19 cellular contexts compared by ENCODE assay signal in genomic region chr20:51134405-51134804, GRCh38.
"Had no signal": no experiment of that assay in that cellular context is flagged by ENCODE, and none has a peak within 500 bp of the region (broad histone marks: within the 10 kb centered on the region; RNA-seq: fewer than 3 reads in every experiment).

No MANE protein-coding gene starts in this region.

- H3K27me3 Mint-ChIP-seq: progenitor cell of endocrine pancreas had no signal

- H3K4me3 ChIP-seq: cardiac muscle cell, left ventricle myocardium inferior, transverse colon had no signal

- H3K4me1 Mint-ChIP-seq: activated naive CD8-positive, alpha-beta T cell treated with anti-CD3 and anti-CD28 coated beads, Interleukin-2, amount 10 ng/mL, durations not matched to agents 7 days and 5 days had no signal

- H3K27ac Mint-ChIP-seq: activated naive CD8-positive, alpha-beta T cell treated with anti-CD3 and anti-CD28 coated beads, Interleukin-2, amount 10 ng/mL, durations not matched to agents 7 days and 5 days; stimulated activated naive CD8-positive, alpha-beta T cell treated with anti-CD3 and anti-CD28 coated beads, Interleukin-15, Interleukin-2, amounts not matched to agents 100 ng/mL and 50 ng/mL, for 24 hours; T-helper 1 cell treated with Interleukin-12 subunit alpha and Interleukin-12 subunit beta and Interleukin-4 antibody, amounts not matched to agents 30 μg/mL and 1 μg/mL, for 36 hours had no signal

- H3K4me3 Mint-ChIP-seq: activated naive CD8-positive, alpha-beta T cell treated with anti-CD3 and anti-CD28 coated beads, Interleukin-2, amount 10 ng/mL, durations not matched to agents 7 days and 5 days; neural crest cell; stimulated activated naive CD8-positive, alpha-beta T cell treated with anti-CD3 and anti-CD28 coated beads, Interleukin-15, Interleukin-2, amounts not matched to agents 100 ng/mL and 50 ng/mL, for 24 hours; T-helper 1 cell treated with Interleukin-12 subunit alpha and Interleukin-12 subunit beta and Interleukin-4 antibody, amounts not matched to agents 30 μg/mL and 1 μg/mL, for 36 hours had no signal

- H3K4me1 ChIP-seq: left ventricle myocardium inferior had no signal

- DNase-seq: activated CD4-positive, alpha-beta T cell treated with anti-CD3 and anti-CD28 coated beads, Interleukin-2, amount 50 U/mL, for 1 hour; activated CD4-positive, CD25-positive, alpha-beta regulatory T cell treated with anti-CD3 and anti-CD28 coated beads, Interleukin-2, amount 50 U/mL, for 72 hours; activated naive CD4-positive, alpha-beta T cell treated with Interleukin-2 at 50 U/mL for 16 hours; activated naive CD8-positive, alpha-beta T cell treated with anti-CD3 and anti-CD28 coated beads, Interleukin-2, amount 10 ng/mL, durations not matched to agents 7 days and 5 days; activated T-cell treated with anti-CD3 and anti-CD28 coated beads for 4 hours; amygdala; foreskin fibroblast; glutamatergic neuron; left ventricle myocardium inferior; mammary epithelial cell; naive B cell; stimulated activated CD4-positive, alpha-beta T cell treated with anti-CD3 and anti-CD28 coated beads, Interleukin-2, amount 100 ng/mL, for 24 hours; transverse colon had no signal

- H3K36me3 Mint-ChIP-seq: activated naive CD8-positive, alpha-beta T cell treated with anti-CD3 and anti-CD28 coated beads, Interleukin-2, amount 10 ng/mL, durations not matched to agents 7 days and 5 days had no signal

- H3K9me3 Mint-ChIP-seq: activated naive CD8-positive, alpha-beta T cell treated with anti-CD3 and anti-CD28 coated beads, Interleukin-2, amount 10 ng/mL, durations not matched to agents 7 days and 5 days; neural crest cell; stimulated activated naive CD8-positive, alpha-beta T cell treated with anti-CD3 and anti-CD28 coated beads, Interleukin-15, Interleukin-2, amounts not matched to agents 100 ng/mL and 50 ng/mL, for 24 hours; T-helper 1 cell treated with Interleukin-12 subunit alpha and Interleukin-12 subunit beta and Interleukin-4 antibody, amounts not matched to agents 30 μg/mL and 1 μg/mL, for 36 hours had no signal

- H3K27ac ChIP-seq: cardiac muscle cell, epithelial cell of prostate, left ventricle myocardium inferior had no signal

- H3K27me3 ChIP-seq: cardiac muscle cell, transverse colon had no signal

- H3K9me3 ChIP-seq: left ventricle myocardium inferior, transverse colon had no signal

- H3K36me3 ChIP-seq: cardiac muscle cell, left ventricle myocardium inferior, transverse colon had no signal
